In the genomic region with DNA sequence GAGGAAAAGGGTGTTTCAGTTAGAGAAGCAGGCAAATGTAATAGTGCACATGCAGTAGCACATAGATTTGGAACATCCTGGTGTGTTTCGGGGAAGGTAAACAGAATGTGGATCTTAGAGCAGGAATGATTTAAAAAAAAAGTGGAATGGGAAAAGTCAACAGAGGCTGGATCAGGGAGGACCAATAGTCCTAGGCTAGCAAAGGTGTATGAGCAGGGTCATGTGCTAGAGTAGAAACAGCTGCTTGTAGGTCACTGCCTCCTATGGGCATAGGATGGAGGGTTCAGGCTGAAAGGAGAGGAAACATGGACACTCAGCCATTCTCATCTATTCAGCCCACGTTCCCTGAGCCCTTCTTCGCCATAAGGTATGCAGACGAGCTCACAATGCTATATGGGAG, we compare ENCODE assay signal across 13 cellular contexts.
"Had no signal": no experiment of that assay in that cellular context is flagged by ENCODE, and none has a peak within 500 bp of the region (broad histone marks: within the 10 kb centered on the region; RNA-seq: fewer than 3 reads in every experiment).

No MANE protein-coding gene starts in this region.

- H3K27ac ChIP-seq: ascending aorta, parathyroid adenoma, skin epidermis, transverse colon had no signal

- H3K4me3 Mint-ChIP-seq: activated naive CD4-positive, alpha-beta T cell treated with anti-CD3 and anti-CD28 coated beads, Interleukin-2, amount 10 ng/mL, durations not matched to agents 7 days and 5 days had no signal

- H3K9me3 ChIP-seq: ascending aorta, transverse colon had no signal

- DNase-seq: activated CD4-positive, alpha-beta T cell treated with anti-CD3 and anti-CD28 coated beads, Interleukin-2, amount 50 U/mL, for 48 hours; activated naive CD4-positive, alpha-beta T cell treated with anti-CD3 and anti-CD28 coated beads, Interleukin-2, amount 10 ng/mL, durations not matched to agents 7 days and 5 days; head of caudate nucleus; left cardiac atrium; stimulated activated CD4-positive, alpha-beta T cell treated with anti-CD3 and anti-CD28 coated beads, Interleukin-15, amount 100 ng/mL, for 24 hours; stimulated activated CD4-positive, alpha-beta T cell treated with anti-CD3 and anti-CD28 coated beads, Interleukin-4, amount 100 ng/mL, for 1 hour; stimulated activated naive CD4-positive, alpha-beta T cell; substantia nigra; transverse colon had no signal

- H3K36me3 ChIP-seq: transverse colon had no signal

- ATAC-seq: left cardiac atrium had no signal

- H3K27me3 Mint-ChIP-seq: activated naive CD4-positive, alpha-beta T cell treated with anti-CD3 and anti-CD28 coated beads, Interleukin-2, amount 10 ng/mL, durations not matched to agents 7 days and 5 days had no signal

- H2AFZ ChIP-seq: parathyroid adenoma had no signal

- H3K27me3 ChIP-seq: ascending aorta, transverse colon had no signal

- H3K4me1 ChIP-seq: parathyroid adenoma had no signal

- H3K4me3 ChIP-seq: ascending aorta, lung, skin epidermis, transverse colon had no signal

- H3K9me3 Mint-ChIP-seq: activated naive CD4-positive, alpha-beta T cell treated with anti-CD3 and anti-CD28 coated beads, Interleukin-2, amount 10 ng/mL, durations not matched to agents 7 days and 5 days had no signal

- H3K27ac Mint-ChIP-seq: activated naive CD4-positive, alpha-beta T cell treated with anti-CD3 and anti-CD28 coated beads, Interleukin-2, amount 10 ng/mL, durations not matched to agents 7 days and 5 days had no signal
